7 cellular contexts compared by ENCODE assay signal in the genomic region with DNA sequence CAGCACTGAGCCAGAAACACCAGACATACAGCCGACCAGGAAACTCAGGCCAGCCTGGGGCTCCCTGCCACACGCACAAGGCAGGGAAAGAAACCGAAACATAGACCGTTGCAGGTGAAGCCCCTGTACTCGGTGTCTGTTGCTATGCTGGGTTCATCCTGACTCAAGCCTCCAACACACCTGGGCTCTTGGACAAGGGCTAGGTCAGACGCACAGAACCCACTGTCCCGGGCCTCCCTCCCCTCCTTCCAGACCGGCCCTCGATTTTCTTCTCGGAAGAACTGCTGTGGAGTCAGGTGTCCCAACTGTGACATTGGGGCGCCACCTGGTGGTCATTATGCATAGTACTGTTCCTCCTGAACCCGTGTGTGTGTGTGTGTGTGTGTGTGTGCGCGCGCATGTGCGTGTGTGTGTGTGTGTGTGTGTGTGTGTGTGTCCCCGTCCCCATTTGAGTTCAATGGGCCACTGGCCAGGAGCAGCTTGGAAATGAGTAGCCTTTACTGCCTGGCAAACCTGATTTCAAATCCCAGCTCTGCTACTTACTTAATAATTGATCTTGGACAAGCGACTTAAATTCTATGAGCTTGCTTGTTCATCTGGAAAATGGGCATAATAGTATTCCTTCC. TPM values are rescaled to one million over a fixed set of nuclear protein-coding genes. Genes with fewer than 3 reads are reported as not detected.
DNase-seq lines count a peak whose midpoint lies in the region; ATAC-seq and TF ChIP-seq lines count a peak whose summit lies in the region.

No MANE protein-coding gene starts in this region.

- H2BK120ac ChIP-seq in mesendoderm (ENCODE audit: low read depth, low read length), result no peak overlapping the region

- peak overlapping the region; percentile 40 for H3K56ac ChIP-seq in mesendoderm (ENCODE audit: low read length)

- H2BK15ac ChIP-seq in mesendoderm (replicated peaks; ENCODE audit: low read depth), result no peak overlapping the region

- H3K36me3 Mint-ChIP-seq in activated CD4-positive, alpha-beta memory T cell treated with anti-CD3 and anti-CD28 coated beads for 36 hours, result no peaks in the 10 kb centered on the region

- no peaks in the 10 kb centered on the region for H3K9me3 Mint-ChIP-seq in activated CD4-positive, alpha-beta memory T cell treated with anti-CD3 and anti-CD28 coated beads for 36 hours

- in situ Hi-C loops in GM13977 (cut with MboI; ENCODE audit: low pct_unique_long_range_greater_than_20kb, low sequenced_read_pairs, unreplicated experiment), result loop anchor here (25.0 kb wide), 1 partner anchor 407 kb away; no protein-coding TSS in a partner anchor

- CTCF ChIA-PET in activated CD4-positive, alpha-beta memory T cell treated with anti-CD3 and anti-CD28 coated beads for 36 hours (lab: Charles Lee), result interaction anchor here (0.6 to 2.1 kb wide), 26 partner anchors 8 to 1046 kb away, joined by 3 to 19 read pairs (median 4); no protein-coding TSS in a partner anchor

- DNase-seq in GM13977 (ENCODE audit: low spot score) (peak; percentile 78), NCI-H69 (lab: John Stamatoyannopoulos, UW) (peak; percentile 75), mesendoderm (peak; percentile 93)
- peak; percentile 79 for DNase-seq in activated CD4-positive, alpha-beta memory T cell treated with anti-CD3 and anti-CD28 coated beads for 36 hours
- peak; percentile 66 for DNase-seq in effector CD8-positive, alpha-beta T cell (lab: John Stamatoyannopoulos, UW)
- peak; percentile 47 for DNase-seq in stimulated activated CD8-positive, alpha-beta memory T cell treated with anti-CD3 and anti-CD28 coated beads, Interleukin-15, amount 100 ng/mL, for 1 hour (ENCODE audit: low read depth)

- peak; percentile 77 for ATAC-seq in HG03442 (IDR thresholded peaks at IDR 0.05; ENCODE audit: unreplicated experiment)

- no peak overlapping the region for H2BK5ac ChIP-seq in mesendoderm (ENCODE audit: low read length)

- no peak overlapping the region for H3K4me3 Mint-ChIP-seq in activated CD4-positive, alpha-beta memory T cell treated with anti-CD3 and anti-CD28 coated beads for 36 hours

- peak; percentile 79 for TF ChIP-seq CTCF in GM13977 (IDR thresholded peaks at IDR 0.05; ENCODE audit: extremely low read depth, insufficient read depth, missing control alignments)

- H2AK5ac ChIP-seq in mesendoderm (ENCODE audit: low read length), result no peak overlapping the region

- no peak overlapping the region for H4K5ac ChIP-seq in mesendoderm (ENCODE audit: low read length)

- no peaks in the 10 kb centered on the region for H3K79me2 ChIP-seq in mesendoderm (ENCODE audit: control insufficient read depth, insufficient read depth, low read length)

- no peak overlapping the region for H4K8ac ChIP-seq in mesendoderm (ENCODE audit: low read depth, low read length)

- no peak overlapping the region for H3K27ac ChIP-seq in mesendoderm (ENCODE audit: low read depth, low read length)

- H3K18ac ChIP-seq in mesendoderm (ENCODE audit: low read length), result no peak overlapping the region

- no peaks in the 10 kb centered on the region for H3K36me3 ChIP-seq in mesendoderm (ENCODE audit: control insufficient read depth, insufficient read depth, low read length)

- intact Hi-C loops in activated CD4-positive, alpha-beta memory T cell treated with anti-CD3 and anti-CD28 coated beads for 36 hours (cut with micrococcal nuclease), result loop anchor here (1.0 kb wide), 3 partner anchors 337 to 571 kb away; no protein-coding TSS in a partner anchor

- no peak overlapping the region for H3K9ac ChIP-seq in mesendoderm (ENCODE audit: low read length)

- no peaks in the 10 kb centered on the region for H3K27me3 ChIP-seq in mesendoderm (ENCODE audit: insufficient read depth, low read length, poor library complexity)

- H3K4me2 ChIP-seq in mesendoderm (ENCODE audit: low read length), result no peak overlapping the region

- no peaks in the 10 kb centered on the region for H3K4me1 ChIP-seq in mesendoderm (ENCODE audit: control insufficient read depth, low read depth, low read length)

- no CpG with 5 or more reads among the region's 18 CpGs for WGBS in mesendoderm (ENCODE audit: extremely low coverage, insufficient coverage, low lambda C conversion rate)

- H3K27ac Mint-ChIP-seq in activated CD4-positive, alpha-beta memory T cell treated with anti-CD3 and anti-CD28 coated beads for 36 hours, result no peak overlapping the region

- peaks cover 13% of the 10 kb centered on the region for H3K27me3 Mint-ChIP-seq in activated CD4-positive, alpha-beta memory T cell treated with anti-CD3 and anti-CD28 coated beads for 36 hours

- POLR2A ChIA-PET in activated CD4-positive, alpha-beta memory T cell treated with anti-CD3 and anti-CD28 coated beads for 36 hours (lab: Charles Lee), result no interaction called here

- H3K23ac ChIP-seq in mesendoderm (ENCODE audit: low read length), result no peak overlapping the region

- H3K79me1 ChIP-seq in mesendoderm (ENCODE audit: low read length), result no peaks in the 10 kb centered on the region

- H3K4me1 Mint-ChIP-seq in activated CD4-positive, alpha-beta memory T cell treated with anti-CD3 and anti-CD28 coated beads for 36 hours (ENCODE audit: low read depth), result peaks cover 2% of the 10 kb centered on the region

- H3K4ac ChIP-seq in mesendoderm (ENCODE audit: low read depth, low read length), result no peak overlapping the region

- H3K4me3 ChIP-seq in mesendoderm (ENCODE audit: low read length), result no peak overlapping the region

RNA-seq across cellular contexts. Expression of a gene that starts 55.4 kb away (rescaled TPM):
- not detected for total RNA-seq in activated CD4-positive, alpha-beta memory T cell treated with anti-CD3 and anti-CD28 coated beads for 36 hours
- 23.2 TPM for polyA plus RNA-seq in mesendoderm (2013, experiment 1 of 2)
- 23.4 TPM for polyA plus RNA-seq in mesendoderm (2013, experiment 2 of 2)
